Comparison of ENCODE assay signal across 19 cellular contexts in genomic region chr22:37479196-37479595, GRCh38. TPM values are rescaled to one million over a fixed set of nuclear protein-coding genes. Genes with fewer than 3 reads are reported as not detected.
DNase-seq lines count a peak whose midpoint lies in the region; ATAC-seq and TF ChIP-seq lines count a peak whose summit lies in the region.
"Had no signal": no experiment of that assay in that cellular context is flagged by ENCODE, and none has a peak within 500 bp of the region (broad histone marks: within the 10 kb centered on the region; RNA-seq: fewer than 3 reads in every experiment).

No MANE protein-coding gene starts in this region.

- H3K9me2 ChIP-seq in OCI-LY7 (ENCODE audit: insufficient read depth, low read length), result no peaks in the 10 kb centered on the region

- CTCF ChIA-PET in activated CD4-positive, alpha-beta T cell treated with anti-CD3 and anti-CD28 coated beads, Interleukin-2, amount 10 ng/mL, durations not matched to agents 7 days and 5 days (lab: Charles Lee), result interaction anchor here (0.6 to 0.7 kb wide), 2 partner anchors 42 to 766 kb away, joined by 3 read pairs; no protein-coding TSS in a partner anchor
- CTCF ChIA-PET in OCI-LY7 (lab: Charles Lee; ENCODE audit: unreplicated experiment), result no interaction called here

- intact Hi-C loops in Right ventricle myocardium inferior (cut with DNase I), result no loop called here
- intact Hi-C loops in left cardiac atrium (cut with DNase I), result no loop called here
- intact Hi-C loops in OCI-LY7 (cut with micrococcal nuclease; ENCODE audit: unreplicated experiment), result no loop called here

- POLR2A ChIA-PET in activated CD4-positive, alpha-beta T cell treated with anti-CD3 and anti-CD28 coated beads, Interleukin-2, amount 10 ng/mL, durations not matched to agents 7 days and 5 days (lab: Charles Lee), result no interaction called here
- POLR2A ChIA-PET in OCI-LY7 (lab: Charles Lee), result no interaction called here

- H2AFZ ChIP-seq in OCI-LY7 (ENCODE audit: low read length), result no peak overlapping the region
- H2AFZ ChIP-seq: GM23338 had no signal

- H3K4me1 ChIP-seq in OCI-LY7 (ENCODE audit: insufficient read depth, low read length, poor library complexity, severe bottlenecking), result peaks cover 87% of the 10 kb centered on the region

- BruUV-seq in OCI-LY7 (replicated peaks; lab: Mats Ljungman, UMichigan), result no TSS peak

- H4K20me1 ChIP-seq in OCI-LY7 (ENCODE audit: insufficient read depth, low read length), result 0 out of 2 replicates have a peak, but pooled peaks cover 5% of the 10 kb centered on the region

- H3K4me2 ChIP-seq in OCI-LY7 (ENCODE audit: low read length), result 0 out of 2 replicates have a peak overlapping the region, but pooled peaks have one; percentile 8
- H3K4me2 ChIP-seq: GM23338 had no signal

- no peak for DNase-seq in activated CD4-positive, alpha-beta T cell treated with anti-CD3 and anti-CD28 coated beads, Interleukin-2, amount 10 ng/mL, durations not matched to agents 7 days and 5 days
- no peak for DNase-seq in activated CD4-positive, alpha-beta T cell treated with anti-CD3 and anti-CD28 coated beads, Interleukin-2, amount 50 U/mL, for 48 hours
- DNase-seq in Right ventricle myocardium inferior (ENCODE audit: missing footprints) (peak; percentile 13), left cardiac atrium (no peak), OCI-LY7 (ENCODE audit: low spot score) (no peak), A172 (ENCODE audit: low spot score) (no peak)
- DNase-seq: Calu3; CD8-positive, alpha-beta T cell; DMS79 treated with DMSO at 0.1 percent for 48 hours; EL; HCEC 1CT had no signal

- peaks cover 32% of the 10 kb centered on the region for H3K4me1 Mint-ChIP-seq in activated CD4-positive, alpha-beta T cell treated with anti-CD3 and anti-CD28 coated beads, Interleukin-2, amount 10 ng/mL, durations not matched to agents 7 days and 5 days

- no peaks in the 10 kb centered on the region for H3K9me3 ChIP-seq in OCI-LY7 (ENCODE audit: low read length)
- H3K9me3 ChIP-seq: BLaER1 treated with 17β-estradiol and CSF1 and Interleukin-3, amounts not matched to agents 10 nM and 100 nM had no signal

- H3K79me2 ChIP-seq in OCI-LY7 (ENCODE audit: insufficient read depth, low read depth, low read length), result peaks cover 47% of the 10 kb centered on the region

- H3K27ac Mint-ChIP-seq in activated CD4-positive, alpha-beta T cell treated with anti-CD3 and anti-CD28 coated beads, Interleukin-2, amount 10 ng/mL, durations not matched to agents 7 days and 5 days, result peak overlapping the region; percentile 25
- H3K27ac Mint-ChIP-seq: CD8-positive, alpha-beta T cell; GM23338 had no signal

- H3K36me3 ChIP-seq in OCI-LY7 (ENCODE audit: insufficient read depth, low read length), result peaks cover 94% of the 10 kb centered on the region

- H3K4me3 Mint-ChIP-seq in activated CD4-positive, alpha-beta T cell treated with anti-CD3 and anti-CD28 coated beads, Interleukin-2, amount 10 ng/mL, durations not matched to agents 7 days and 5 days, result no peak overlapping the region
- H3K4me3 Mint-ChIP-seq: CD8-positive, alpha-beta T cell; GM23338 had no signal

- no peak overlapping the region for H3K4me3 ChIP-seq in OCI-LY7 (ENCODE audit: low read depth, low read length, poor library complexity, severe bottlenecking)
- H3K4me3 ChIP-seq: BLaER1 treated with 17β-estradiol and CSF1 and Interleukin-3, amounts not matched to agents 10 nM and 100 nM; GM12878; GM23338 had no signal

- H3K36me3 Mint-ChIP-seq in activated CD4-positive, alpha-beta T cell treated with anti-CD3 and anti-CD28 coated beads, Interleukin-2, amount 10 ng/mL, durations not matched to agents 7 days and 5 days (ENCODE audit: low read depth), result peaks cover 52% of the 10 kb centered on the region

- TF ChIP-seq CTCF in OCI-LY7 (conservative IDR thresholded peaks at IDR 0.05; ENCODE audit: low read length), result no peak

- no peaks in the 10 kb centered on the region for H3K27me3 Mint-ChIP-seq in activated CD4-positive, alpha-beta T cell treated with anti-CD3 and anti-CD28 coated beads, Interleukin-2, amount 10 ng/mL, durations not matched to agents 7 days and 5 days

- H3K9me3 Mint-ChIP-seq in activated CD4-positive, alpha-beta T cell treated with anti-CD3 and anti-CD28 coated beads, Interleukin-2, amount 10 ng/mL, durations not matched to agents 7 days and 5 days, result no peaks in the 10 kb centered on the region
- H3K9me3 Mint-ChIP-seq: CD8-positive, alpha-beta T cell; GM23338 had no signal

- peak overlapping the region; percentile 95 for H3K27ac ChIP-seq in OCI-LY7 (ENCODE audit: low read depth, low read length, poor library complexity, severe bottlenecking)
- H3K27ac ChIP-seq: 22Rv1 had no signal

- ATAC-seq in Right ventricle myocardium inferior (no peak), left cardiac atrium (no peak), GM21367 (IDR thresholded peaks at IDR 0.05; ENCODE audit: unreplicated experiment) (no peak)
- ATAC-seq: CD8-positive, alpha-beta T cell; GM12878; GM23338 had no signal

RNA-seq across cellular contexts. Expression of gene MFNG, which starts 7.0 kb away (rescaled TPM):
- total RNA-seq in activated CD4-positive, alpha-beta T cell treated with anti-CD3 and anti-CD28 coated beads, Interleukin-2, amount 10 ng/mL, durations not matched to agents 7 days and 5 days, result 100 to 1,000 TPM; 218 to 219 TPM
- 14.4 TPM for total RNA-seq in Right ventricle myocardium inferior
- 10 to 100 TPM; 14.1 to 17.4 TPM for total RNA-seq in left cardiac atrium
- total RNA-seq in OCI-LY7 (2014; rRNA removed; shearing (Covaris generic)), result 174 and 225 TPM in 2 replicates
- total RNA-seq in OCI-LY7 (2022), result 215 and 235 TPM in 2 replicates
- total RNA-seq in A172 (2014; rRNA removed; shearing (Covaris generic)), result 0.86 and 0.95 TPM in 2 replicates
- total RNA-seq: A673 had no signal

RNA-seq across cellular contexts. Expression of gene CARD10, which starts 40.0 kb away (rescaled TPM):
- not detected for total RNA-seq in activated CD4-positive, alpha-beta T cell treated with anti-CD3 and anti-CD28 coated beads, Interleukin-2, amount 10 ng/mL, durations not matched to agents 7 days and 5 days
- total RNA-seq in Right ventricle myocardium inferior (10.3 TPM), left cardiac atrium (1 to 10 TPM; 7.7 to 9.2 TPM), OCI-LY7 (2022) (2.8 and 3.1 TPM in 2 replicates)
- total RNA-seq in OCI-LY7 (2014; rRNA removed; shearing (Covaris generic)), result 3.3 and 4.0 TPM in 2 replicates
- total RNA-seq in A172 (2014; rRNA removed; shearing (Covaris generic)), result 20.4 and 41.0 TPM in 2 replicates

RNA-seq across cellular contexts. Expression of gene ELFN2, which starts 51.9 kb away (rescaled TPM):
- total RNA-seq in activated CD4-positive, alpha-beta T cell treated with anti-CD3 and anti-CD28 coated beads, Interleukin-2, amount 10 ng/mL, durations not matched to agents 7 days and 5 days, result under 1 TPM; 0.10 to 0.23 TPM
- total RNA-seq in Right ventricle myocardium inferior (0.22 TPM), left cardiac atrium (under 1 TPM in 1 of 2 donors, not detected in 1; 0.05 TPM), OCI-LY7 (2022) (0.83 and 1.8 TPM in 2 replicates)
- 0.63 and 0.82 TPM in 2 replicates for total RNA-seq in OCI-LY7 (2014; rRNA removed; shearing (Covaris generic))
- total RNA-seq in A172 (2014; rRNA removed; shearing (Covaris generic)), result 0.93 and 1.1 TPM in 2 replicates
- total RNA-seq: A673; CD8-positive, alpha-beta T cell; G401; HT-29 had no signal

Comparison
In these comparisons a context has a peak if more than half of its experiments do, and no peak if none do; other contexts are left out.
1. RNA of gene MFNG, which starts 7.0 kb away (total RNA-seq): 174 to 235 TPM in OCI-LY7 and 218 to 219 TPM in activated CD4-positive, alpha-beta T cell treated with anti-CD3 and anti-CD28 coated beads, Interleukin-2, amount 10 ng/mL, durations not matched to agents 7 days and 5 days; 14.1 to 17.4 TPM in left cardiac atrium, 14.4 TPM in Right ventricle myocardium inferior (single experiment) and 0.86 to 0.95 TPM in A172; every median in the first group is over 4 times any median in the second.